ENCODE assay signal across 2 cellular contexts in genomic region chr5:57491369-57491965, GRCh38.
TF ChIP-seq lines count a peak whose summit lies in the region.

No MANE protein-coding gene starts in this region.

TF ChIP-seq in HCT116, 20 proteins besides CTCF, POLR2A, EP300 and RAD21:
- TF ChIP-seq EZH2 (IDR thresholded peaks at IDR 0.05) (no peak), CBX3 (IDR thresholded peaks at IDR 0.05; ENCODE audit: low read depth) (no peak), YY1 (IDR thresholded peaks at IDR 0.05; ENCODE audit: extremely low read depth, insufficient replicate concordance, low read depth, low read length) (no peak), POLR2AphosphoS5 (IDR thresholded peaks at IDR 0.05; ENCODE audit: low read depth, low read length) (no peak), ZBTB33 (IDR thresholded peaks at IDR 0.05; ENCODE audit: extremely low read depth, insufficient replicate concordance, low read length) (no peak), JUND (IDR thresholded peaks at IDR 0.05) (no peak), ZFX (IDR thresholded peaks at IDR 0.05) (no peak), ELF1 (IDR thresholded peaks at IDR 0.05; ENCODE audit: borderline replicate concordance, low read depth) (no peak), FOSL1 (IDR thresholded peaks at IDR 0.05; ENCODE audit: low read depth) (no peak), EZH2phosphoT487 (IDR thresholded peaks at IDR 0.05; ENCODE audit: borderline replicate concordance) (no peak), ZNF274 (IDR thresholded peaks at IDR 0.05; ENCODE audit: low read depth, low read length) (no peak)

TF ChIP-seq in K562, 482 proteins besides CTCF, POLR2A, EP300 and RAD21:
- peak; percentile 76 for TF ChIP-seq MAFG (tag; conservative IDR thresholded peaks at IDR 0.05)
- TF ChIP-seq IRF2 (CRISPR knock-in tag; IDR thresholded peaks at IDR 0.05) = no peak
- TF ChIP-seq ZNF140 (CRISPR knock-in tag; IDR thresholded peaks at IDR 0.05) = no peak
- TF ChIP-seq C11orf30 (IDR thresholded peaks at IDR 0.05; ENCODE audit: low read depth) = peak; percentile 68; the same call in 1 of the 2 replicates
- TF ChIP-seq ZNF316 (IDR thresholded peaks at IDR 0.05) = peak; percentile 76
- TF ChIP-seq FOSL1 (tag; conservative IDR thresholded peaks at IDR 0.05) = peak; percentile 64
- TF ChIP-seq MAFF (IDR thresholded peaks at IDR 0.05; ENCODE audit: low read length) = peak; percentile 39; the same call in 1 of the 2 replicates
- TF ChIP-seq PKNOX1 (IDR thresholded peaks at IDR 0.05) = peak; percentile 68
- TF ChIP-seq MAFK (IDR thresholded peaks at IDR 0.05; ENCODE audit: low read length) = peak; percentile 46; the same call in 1 of the 2 replicates
TF ChIP-seq in K562: peak in this region for 7.
